Comparison of ENCODE assay signal across 12 cellular contexts in the genomic region with DNA sequence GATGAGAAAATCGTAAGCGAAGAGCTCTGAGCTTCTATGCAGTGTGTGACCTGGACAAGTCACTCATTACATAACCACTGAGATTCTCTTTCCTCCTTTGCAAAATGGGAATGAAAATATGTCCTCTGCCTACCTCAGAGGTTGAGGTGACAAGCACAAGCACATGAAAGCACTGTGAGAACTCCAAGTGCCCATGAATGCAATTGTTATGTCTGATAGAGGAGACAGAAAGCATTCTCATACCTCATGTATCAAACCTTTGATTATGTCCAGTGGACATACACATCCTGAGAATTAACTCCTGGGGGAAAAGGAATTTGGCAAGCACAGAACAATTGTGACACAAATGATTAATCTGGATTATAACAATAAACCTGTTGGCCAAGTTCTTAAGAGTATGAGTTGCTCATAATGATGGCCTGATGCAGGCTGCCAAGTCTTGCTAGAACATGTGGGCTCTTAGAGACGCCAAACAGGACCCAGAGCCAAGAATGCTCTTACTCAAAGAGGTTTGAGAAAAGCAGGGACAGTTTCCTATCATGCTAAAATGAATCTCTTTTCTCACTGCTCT. TPM values are rescaled to one million over a fixed set of nuclear protein-coding genes. Genes with fewer than 3 reads are reported as not detected.
DNase-seq lines count a peak whose midpoint lies in the region; ATAC-seq and TF ChIP-seq lines count a peak whose summit lies in the region.
"Had no signal": no experiment of that assay in that cellular context is flagged by ENCODE, and none has a peak within 500 bp of the region (broad histone marks: within the 10 kb centered on the region; RNA-seq: fewer than 3 reads in every experiment).

No MANE protein-coding gene starts in this region.

- WGBS in esophagus, 2 donors: 30 to 49% methylated on average over 3 of the region's 3 CpGs

- no peak overlapping the region for H3K4me3 Mint-ChIP-seq in mesothelial cell of epicardium
- no peak overlapping the region for H3K4me3 Mint-ChIP-seq in activated T-cell treated with anti-CD3 and anti-CD28 coated beads, Interleukin-2, amount 50 U/mL, for 72 hours
- H3K4me3 Mint-ChIP-seq: IgD-negative memory B cell had no signal

- intact Hi-C loops in Right ventricle myocardium inferior (cut with DNase I) (no loop called here), cardiac septum (cut with DNase I) (loop anchor here (1.0 kb wide), 1 partner anchor 23 kb away; no protein-coding TSS in a partner anchor)

- H3K27ac Mint-ChIP-seq in mesothelial cell of epicardium: peak overlapping the region; percentile 74
- H3K27ac Mint-ChIP-seq in activated T-cell treated with anti-CD3 and anti-CD28 coated beads, Interleukin-2, amount 50 U/mL, for 72 hours: no peak overlapping the region
- H3K27ac Mint-ChIP-seq: IgD-negative memory B cell had no signal

- no peaks in the 10 kb centered on the region for H3K27me3 Mint-ChIP-seq in mesothelial cell of epicardium (ENCODE audit: low read depth)
- H3K27me3 Mint-ChIP-seq in activated T-cell treated with anti-CD3 and anti-CD28 coated beads, Interleukin-2, amount 50 U/mL, for 72 hours (ENCODE audit: low read depth): no peaks in the 10 kb centered on the region
- H3K27me3 Mint-ChIP-seq: IgD-negative memory B cell had no signal

- H3K36me3 ChIP-seq in esophagus (ENCODE audit: control insufficient read depth in 2 of 2, insufficient read depth in 2 of 2, low read length in 1 of 2): no peaks in the 10 kb centered on the region
- H3K36me3 ChIP-seq: BLaER1 treated with 17β-estradiol and CSF1 and Interleukin-3, amounts not matched to agents 10 nM and 100 nM; stomach had no signal

- H3K27me3 ChIP-seq in esophagus (ENCODE audit: control insufficient read depth in 1 of 2, insufficient read depth in 2 of 2, low read length in 2 of 2): no peaks in the 10 kb centered on the region
- H3K27me3 ChIP-seq: BLaER1 treated with 17β-estradiol and CSF1 and Interleukin-3, amounts not matched to agents 10 nM and 100 nM; stomach had no signal

- H3K9me3 ChIP-seq in esophagus (ENCODE audit: control insufficient read depth in 2 of 2, insufficient read depth in 1 of 2, low read depth in 1 of 2, low read length in 1 of 2): no peaks in the 10 kb centered on the region
- H3K9me3 ChIP-seq: BLaER1 treated with 17β-estradiol and CSF1 and Interleukin-3, amounts not matched to agents 10 nM and 100 nM; stomach had no signal

- H3K4me1 Mint-ChIP-seq in mesothelial cell of epicardium: peaks cover 38% of the 10 kb centered on the region
- no peaks in the 10 kb centered on the region for H3K4me1 Mint-ChIP-seq in activated T-cell treated with anti-CD3 and anti-CD28 coated beads, Interleukin-2, amount 50 U/mL, for 72 hours (ENCODE audit: low read depth)
- H3K4me1 Mint-ChIP-seq: IgD-negative memory B cell had no signal

- no peaks in the 10 kb centered on the region for H3K36me3 Mint-ChIP-seq in mesothelial cell of epicardium
- H3K36me3 Mint-ChIP-seq in activated T-cell treated with anti-CD3 and anti-CD28 coated beads, Interleukin-2, amount 50 U/mL, for 72 hours (ENCODE audit: insufficient read depth in 2 of 2): no peaks in the 10 kb centered on the region
- H3K36me3 Mint-ChIP-seq: IgD-negative memory B cell had no signal

- TF ChIP-seq CTCF in mesothelial cell of epicardium (IDR thresholded peaks at IDR 0.05; ENCODE audit: unreplicated experiment): no peak

- peak overlapping the region; percentile 35 to 68 for H3K27ac ChIP-seq in esophagus (ENCODE audit: low read depth in 2 of 2, low read length in 1 of 2)
- H3K27ac ChIP-seq: BLaER1 treated with 17β-estradiol and CSF1 and Interleukin-3, amounts not matched to agents 10 nM and 100 nM had no signal

- no peaks in the 10 kb centered on the region for H3K9me3 Mint-ChIP-seq in mesothelial cell of epicardium
- no peaks in the 10 kb centered on the region for H3K9me3 Mint-ChIP-seq in activated T-cell treated with anti-CD3 and anti-CD28 coated beads, Interleukin-2, amount 50 U/mL, for 72 hours
- H3K9me3 Mint-ChIP-seq: IgD-negative memory B cell had no signal

- no peak overlapping the region for H3K4me3 ChIP-seq in esophagus (ENCODE audit: low read depth in 1 of 2, low read length in 2 of 2)
- H3K4me3 ChIP-seq: BLaER1 treated with 17β-estradiol and CSF1 and Interleukin-3, amounts not matched to agents 10 nM and 100 nM; smooth muscle cell; stomach had no signal

- ATAC-seq in Right ventricle myocardium inferior: peak; percentile 87
- no peak for ATAC-seq in GM21717 (IDR thresholded peaks at IDR 0.05; ENCODE audit: unreplicated experiment)
- no peak for ATAC-seq in activated T-cell treated with anti-CD3 and anti-CD28 coated beads, Interleukin-2, amount 50 U/mL, for 72 hours (replicated peaks in 1 of 2)

- DNase-seq in Right ventricle myocardium inferior (ENCODE audit: missing footprints) (no peak), cardiac septum (ENCODE audit: low spot score) (no peak), mesothelial cell of epicardium (ENCODE audit: low spot score in 2 of 2, unreplicated experiment in 2 of 2) (no peak), NCI-H2107 (lab: John Stamatoyannopoulos, UW) (no peak)
- DNase-seq in activated CD8-positive, alpha-beta memory T cell treated with anti-CD3 and anti-CD28 coated beads for 24 hours: no peak
- DNase-seq in activated T-cell treated with anti-CD3 and anti-CD28 coated beads, Interleukin-2, amount 50 U/mL, for 72 hours: no peak
- DNase-seq: stomach had no signal

- H3K4me1 ChIP-seq in esophagus (ENCODE audit: control insufficient read depth in 2 of 2, insufficient read depth in 2 of 2, low read length in 1 of 2): no peaks in the 10 kb centered on the region
- H3K4me1 ChIP-seq: BLaER1 treated with 17β-estradiol and CSF1 and Interleukin-3, amounts not matched to agents 10 nM and 100 nM had no signal

RNA-seq across cellular contexts. Expression of a gene that starts 8.5 kb away (rescaled TPM):
- total RNA-seq in Right ventricle myocardium inferior: 5.8 TPM
- 4.8 TPM for total RNA-seq in cardiac septum
- polyA plus RNA-seq in esophagus: 1 to 10 TPM; 2.3 to 3.5 TPM
- 9.0 to 12.9 TPM (median 9.3 TPM) in 3 replicates for total RNA-seq in mesothelial cell of epicardium
- total RNA-seq in activated T-cell treated with anti-CD3 and anti-CD28 coated beads, Interleukin-2, amount 50 U/mL, for 72 hours: 1 to 10 TPM; 1.4 to 2.6 TPM
